ENCODE assay signal across 17 cellular contexts in genomic region chr18:27746241-27746640, GRCh38.
DNase-seq lines count a peak whose midpoint lies in the region; TF ChIP-seq lines count a peak whose summit lies in the region.
"Had no signal": no experiment of that assay in that cellular context is flagged by ENCODE, and none has a peak within 500 bp of the region (broad histone marks: within the 10 kb centered on the region; RNA-seq: fewer than 3 reads in every experiment).

No MANE protein-coding gene starts in this region.

- H3K9me3 ChIP-seq in thyroid gland, result no peaks in the 10 kb centered on the region
- H3K9me3 ChIP-seq: A549; BLaER1 treated with 17β-estradiol and CSF1 and Interleukin-3, amounts not matched to agents 10 nM and 100 nM; Caco-2 had no signal

- no peaks in the 10 kb centered on the region for H3K27me3 ChIP-seq in thyroid gland
- H3K27me3 ChIP-seq: BLaER1 treated with 17β-estradiol and CSF1 and Interleukin-3, amounts not matched to agents 10 nM and 100 nM had no signal

- H3K27ac ChIP-seq in thyroid gland, result no peak overlapping the region
- H3K27ac ChIP-seq: 22Rv1; A549; BLaER1 treated with 17β-estradiol and CSF1 and Interleukin-3, amounts not matched to agents 10 nM and 100 nM; C4-2B had no signal

- TF ChIP-seq POLR2A in thyroid gland (IDR thresholded peaks at IDR 0.05), result no peak

- H3K4me1 ChIP-seq in thyroid gland, result no peaks in the 10 kb centered on the region
- H3K4me1 ChIP-seq: A549; BLaER1 treated with 17β-estradiol and CSF1 and Interleukin-3, amounts not matched to agents 10 nM and 100 nM; Caco-2 had no signal

- peak; percentile 16 for DNase-seq in HCEC 1CT
- peak; percentile 25 for DNase-seq in SK-MEL-5 (ENCODE audit: low read depth, low spot score)
- DNase-seq in left kidney (ENCODE audit: low read depth, low spot score), result peak; percentile 25
- DNase-seq in thyroid gland, result no peak
- no peak for DNase-seq in effector CD4-positive, alpha-beta T cell
- DNase-seq in head of caudate nucleus, result no peak
- DNase-seq: AML-193; Caco-2; Calu3; CD4-positive, alpha-beta T cell; CD8-positive, alpha-beta T cell; DMS79 treated with DMSO at 0.1 percent for 48 hours; GF-D8 had no signal

- TF ChIP-seq CTCF in thyroid gland (IDR thresholded peaks at IDR 0.05), result no peak

- in situ Hi-C loops in SK-MEL-5 (cut with HindIII; ENCODE audit: low pct_unique_long_range_greater_than_20kb, low sequenced_read_pairs), result no loop called here

- 87 to 89% methylated on average over 5 of the region's 5 CpGs for WGBS in thyroid gland, 2 donors

- intact Hi-C loops in thyroid gland (cut with DNase I) (no loop called here), head of caudate nucleus (cut with DNase I) (no loop called here)

- no peaks in the 10 kb centered on the region for H3K36me3 ChIP-seq in thyroid gland
- H3K36me3 ChIP-seq: BLaER1 treated with 17β-estradiol and CSF1 and Interleukin-3, amounts not matched to agents 10 nM and 100 nM had no signal

- H3K4me3 ChIP-seq in thyroid gland (replicated peaks in 1 of 3), result no peak overlapping the region
- H3K4me3 ChIP-seq: A549; BLaER1 treated with 17β-estradiol and CSF1 and Interleukin-3, amounts not matched to agents 10 nM and 100 nM had no signal

Comparison
In these comparisons a context has a peak if more than half of its experiments do, and no peak if none do; other contexts are left out.
1. DNase-seq: peak in HCEC 1CT (single experiment), SK-MEL-5 (single experiment) and left kidney (single experiment); none in thyroid gland (0 of 2), effector CD4-positive, alpha-beta T cell (single experiment) and head of caudate nucleus (0 of 42).